In genomic region chr4:38067499-38067898, GRCh38 we compare ENCODE assay signal across 16 cellular contexts.
DNase-seq lines count a peak whose midpoint lies in the region; ATAC-seq and TF ChIP-seq lines count a peak whose summit lies in the region.
"Had no signal": no experiment of that assay in that cellular context is flagged by ENCODE, and none has a peak within 500 bp of the region (broad histone marks: within the 10 kb centered on the region; RNA-seq: fewer than 3 reads in every experiment).

No MANE protein-coding gene starts in this region.

- no peaks in the 10 kb centered on the region for H3K9me3 Mint-ChIP-seq in activated T-cell treated with anti-CD3 and anti-CD28 coated beads, Interleukin-2, amount 50 U/mL, for 24 hours
- H3K9me3 Mint-ChIP-seq in activated T-cell treated with anti-CD3 and anti-CD28 coated beads, Interleukin-2, amount 50 U/mL, for 72 hours: no peaks in the 10 kb centered on the region
- no peaks in the 10 kb centered on the region for H3K9me3 Mint-ChIP-seq in progenitor cell of endocrine pancreas (ENCODE audit: low read depth)
- H3K9me3 Mint-ChIP-seq: GM23338 had no signal

- no peak for ATAC-seq in activated T-cell treated with anti-CD3 and anti-CD28 coated beads, Interleukin-2, amount 50 U/mL, for 72 hours (replicated peaks in 1 of 2)
- ATAC-seq in GM21423 (IDR thresholded peaks at IDR 0.05; ENCODE audit: unreplicated experiment): peak; percentile 57
- ATAC-seq in GM21381 (IDR thresholded peaks at IDR 0.05; ENCODE audit: unreplicated experiment): no peak
- ATAC-seq: GM23338, K562 had no signal

- H3K27ac Mint-ChIP-seq in activated T-cell treated with anti-CD3 and anti-CD28 coated beads, Interleukin-2, amount 50 U/mL, for 24 hours: peak overlapping the region; percentile 29
- no peak overlapping the region for H3K27ac Mint-ChIP-seq in activated T-cell treated with anti-CD3 and anti-CD28 coated beads, Interleukin-2, amount 50 U/mL, for 72 hours
- H3K27ac Mint-ChIP-seq in progenitor cell of endocrine pancreas: peak overlapping the region; percentile 45

- H3K27me3 Mint-ChIP-seq in activated T-cell treated with anti-CD3 and anti-CD28 coated beads, Interleukin-2, amount 50 U/mL, for 24 hours: no peaks in the 10 kb centered on the region
- H3K27me3 Mint-ChIP-seq in activated T-cell treated with anti-CD3 and anti-CD28 coated beads, Interleukin-2, amount 50 U/mL, for 72 hours (ENCODE audit: low read depth): no peaks in the 10 kb centered on the region
- no peaks in the 10 kb centered on the region for H3K27me3 Mint-ChIP-seq in progenitor cell of endocrine pancreas
- H3K27me3 Mint-ChIP-seq: CD4-positive, CD25-positive, alpha-beta regulatory T cell had no signal

- peaks cover 59% of the 10 kb centered on the region for H3K36me3 Mint-ChIP-seq in activated T-cell treated with anti-CD3 and anti-CD28 coated beads, Interleukin-2, amount 50 U/mL, for 24 hours (ENCODE audit: low read depth)
- H3K36me3 Mint-ChIP-seq in activated T-cell treated with anti-CD3 and anti-CD28 coated beads, Interleukin-2, amount 50 U/mL, for 72 hours (ENCODE audit: insufficient read depth in 2 of 2): peaks cover 0 to 2% of the 10 kb centered on the region in 2 donors
- H3K36me3 Mint-ChIP-seq in progenitor cell of endocrine pancreas (ENCODE audit: insufficient read depth): peaks cover 7% of the 10 kb centered on the region

- no peak for DNase-seq in activated T-cell treated with anti-CD3 and anti-CD28 coated beads, Interleukin-2, amount 50 U/mL, for 24 hours
- no peak for DNase-seq in activated T-cell treated with anti-CD3 and anti-CD28 coated beads, Interleukin-2, amount 50 U/mL, for 72 hours
- DNase-seq in RPMI8226 (peak; percentile 88), progenitor cell of endocrine pancreas (ENCODE audit: low spot score, unreplicated experiment) (no peak), NCI-H69 (lab: John Stamatoyannopoulos, UW) (no peak), NCI-H187 (lab: John Stamatoyannopoulos, UW) (no peak)
- DNase-seq: 8988T; Calu3; CD4-positive, CD25-positive, alpha-beta regulatory T cell; NCI-H1105 treated with DMSO at 0.1 percent for 48 hours; NCI-H2029; NCI-H510A had no signal

- H3K4me1 Mint-ChIP-seq in activated T-cell treated with anti-CD3 and anti-CD28 coated beads, Interleukin-2, amount 50 U/mL, for 24 hours (ENCODE audit: low read depth): peaks cover 29% of the 10 kb centered on the region
- peaks cover 33% of the 10 kb centered on the region for H3K4me1 Mint-ChIP-seq in activated T-cell treated with anti-CD3 and anti-CD28 coated beads, Interleukin-2, amount 50 U/mL, for 72 hours (ENCODE audit: low read depth)
- peaks cover 34% of the 10 kb centered on the region for H3K4me1 Mint-ChIP-seq in progenitor cell of endocrine pancreas (ENCODE audit: low read depth)

- H3K4me3 Mint-ChIP-seq in activated T-cell treated with anti-CD3 and anti-CD28 coated beads, Interleukin-2, amount 50 U/mL, for 24 hours: no peak overlapping the region
- H3K4me3 Mint-ChIP-seq in activated T-cell treated with anti-CD3 and anti-CD28 coated beads, Interleukin-2, amount 50 U/mL, for 72 hours: no peak overlapping the region
- H3K4me3 Mint-ChIP-seq in progenitor cell of endocrine pancreas (ENCODE audit: low read depth): no peak overlapping the region
- H3K4me3 Mint-ChIP-seq: CD4-positive, CD25-positive, alpha-beta regulatory T cell; GM23338 had no signal

- no peak for TF ChIP-seq CTCF in progenitor cell of endocrine pancreas (IDR thresholded peaks at IDR 0.05; ENCODE audit: unreplicated experiment)
